In genomic region chr6:11899645-11900044, GRCh38 we compare ENCODE assay signal across 7 cellular contexts.
"Had no signal": no experiment of that assay in that cellular context is flagged by ENCODE, and none has a peak within 500 bp of the region (broad histone marks: within the 10 kb centered on the region; RNA-seq: fewer than 3 reads in every experiment).

No MANE protein-coding gene starts in this region.

- FAIRE-seq: G401.6, GM12878, GM12891, GM12892, GM18507 had no signal

- H3K4me3 ChIP-seq: GM12878 had no signal

- ATAC-seq: GM12878 had no signal

- DNase-seq: GDM1, GF-D8 had no signal
